In the genomic region with DNA sequence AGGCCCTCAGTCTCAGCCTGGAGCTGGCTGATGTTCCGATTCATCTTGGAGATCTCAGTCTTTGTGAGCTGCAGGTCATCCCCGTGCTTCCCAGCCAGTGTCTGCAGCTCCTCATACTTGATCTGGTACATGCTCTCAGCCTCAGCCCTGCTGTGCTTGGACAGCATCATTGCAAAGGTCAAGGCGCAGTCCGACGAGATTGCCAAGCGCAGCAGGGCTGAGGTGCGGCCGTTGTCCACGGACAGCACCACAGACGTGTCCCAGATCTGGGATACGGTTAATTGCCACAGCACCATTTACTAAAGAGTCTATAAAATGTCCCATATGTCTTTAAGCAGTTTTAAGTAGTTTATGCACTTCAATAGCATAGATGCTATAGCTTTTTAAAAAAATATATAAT, we compare ENCODE assay signal across 8 cellular contexts.
"Had no signal": no experiment of that assay in that cellular context is flagged by ENCODE, and none has a peak within 500 bp of the region (broad histone marks: within the 10 kb centered on the region; RNA-seq: fewer than 3 reads in every experiment).

No MANE protein-coding gene starts in this region.

- H3K9ac ChIP-seq: KMS-11 had no signal

- H3K9me3 Mint-ChIP-seq: H9 had no signal

- H3K27ac Mint-ChIP-seq: H9, IgD-negative memory B cell had no signal

- H3K27ac ChIP-seq: KMS-11 had no signal

- FAIRE-seq: H54, HTR-8/SVneo had no signal

- H3K36me3 Mint-ChIP-seq: IgD-negative memory B cell had no signal

- H3K4me3 Mint-ChIP-seq: H9, IgD-negative memory B cell had no signal

- H3K4me2 ChIP-seq: KMS-11 had no signal

- H3K27me3 Mint-ChIP-seq: IgD-negative memory B cell had no signal

- DNase-seq: GOT3, HCEC 1CT, KBM-7 had no signal

- H3K4me1 Mint-ChIP-seq: IgD-negative memory B cell had no signal
